ENCODE assay signal across 27 cellular contexts in the genomic region with DNA sequence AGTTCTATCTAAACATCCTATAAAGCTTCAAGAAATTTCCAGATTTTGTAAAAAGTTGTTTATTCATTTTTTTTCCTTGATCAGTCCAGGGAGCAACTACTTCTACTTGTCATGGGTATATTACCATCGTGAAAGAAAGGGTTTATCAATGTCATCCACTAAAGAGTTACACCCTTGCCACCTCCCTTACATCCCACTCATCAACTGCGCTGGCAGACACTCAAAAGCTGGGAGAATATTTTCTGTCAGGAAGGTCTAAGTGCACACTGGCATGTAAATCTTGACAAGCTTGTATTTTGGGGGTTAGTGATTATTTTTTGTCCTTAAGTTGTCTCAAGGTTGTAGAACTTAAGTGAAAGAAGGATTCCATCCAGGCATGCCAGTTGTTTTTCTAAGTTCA.
"Had no signal": no experiment of that assay in that cellular context is flagged by ENCODE, and none has a peak within 500 bp of the region (broad histone marks: within the 10 kb centered on the region; RNA-seq: fewer than 3 reads in every experiment).

No MANE protein-coding gene starts in this region.

- DNase-seq: colonic mucosa; cortex of kidney; dermis blood vessel endothelial cell; dorsolateral prefrontal cortex; effector CD4-positive, alpha-beta T cell; effector CD8-positive, alpha-beta T cell; effector memory CD4-positive, alpha-beta T cell; effector memory CD8-positive, alpha-beta T cell; endodermal cell; erythroblast; esophagus squamous epithelium; foreskin fibroblast; foreskin keratinocyte; foreskin melanocyte; gastrocnemius medialis; glutamatergic neuron; heart left ventricle; heart right ventricle had no signal

- FAIRE-seq: colon, endometrium, endothelial cell of umbilical vein, frontal cortex had no signal

- H3K27me3 Mint-ChIP-seq: dendritic cell treated with granulocyte-macrophage colony-stimulating factor and Interleukin-4, amounts not matched to agents 40 ng/mL and 50 ng/mL, for 4 days; effector memory CD8-positive, alpha-beta T cell had no signal

- H3K4me1 Mint-ChIP-seq: endodermal cell had no signal

- H3K36me3 ChIP-seq: colonic mucosa, esophagus muscularis mucosa, esophagus squamous epithelium, gastrocnemius medialis, gastroesophageal sphincter, heart left ventricle, heart right ventricle had no signal

- H3K4me3 ChIP-seq: colonic mucosa, coronary artery, dorsolateral prefrontal cortex, esophagus muscularis mucosa, esophagus squamous epithelium, gastrocnemius medialis, gastroesophageal sphincter, heart left ventricle, heart right ventricle had no signal

- H3K9me3 Mint-ChIP-seq: dendritic cell treated with granulocyte-macrophage colony-stimulating factor and Interleukin-4, amounts not matched to agents 40 ng/mL and 50 ng/mL, for 4 days; effector memory CD8-positive, alpha-beta T cell; endodermal cell had no signal

- ATAC-seq: effector memory CD8-positive, alpha-beta T cell; foreskin keratinocyte; gastrocnemius medialis; gastroesophageal sphincter; heart left ventricle; heart right ventricle had no signal

- H3K27ac ChIP-seq: colonic mucosa, coronary artery, dorsolateral prefrontal cortex, epithelial cell of prostate, esophagus muscularis mucosa, esophagus squamous epithelium, foreskin keratinocyte, gastrocnemius medialis, gastroesophageal sphincter, heart left ventricle, heart right ventricle had no signal

- H3K4me3 Mint-ChIP-seq: dendritic cell treated with granulocyte-macrophage colony-stimulating factor and Interleukin-4, amounts not matched to agents 40 ng/mL and 50 ng/mL, for 4 days; effector memory CD8-positive, alpha-beta T cell; endodermal cell had no signal

- H3K9me3 ChIP-seq: colonic mucosa, esophagus muscularis mucosa, esophagus squamous epithelium, gastrocnemius medialis, gastroesophageal sphincter, heart left ventricle, heart right ventricle had no signal

- H3K4me1 ChIP-seq: colonic mucosa, esophagus muscularis mucosa, esophagus squamous epithelium, foreskin keratinocyte, gastrocnemius medialis, gastroesophageal sphincter, heart left ventricle, heart right ventricle had no signal

- H3K27me3 ChIP-seq: colonic mucosa, dorsolateral prefrontal cortex, esophagus muscularis mucosa, esophagus squamous epithelium, gastrocnemius medialis, gastroesophageal sphincter, heart left ventricle, heart right ventricle had no signal
